ENCODE assay signal across 8 cellular contexts in the genomic region with DNA sequence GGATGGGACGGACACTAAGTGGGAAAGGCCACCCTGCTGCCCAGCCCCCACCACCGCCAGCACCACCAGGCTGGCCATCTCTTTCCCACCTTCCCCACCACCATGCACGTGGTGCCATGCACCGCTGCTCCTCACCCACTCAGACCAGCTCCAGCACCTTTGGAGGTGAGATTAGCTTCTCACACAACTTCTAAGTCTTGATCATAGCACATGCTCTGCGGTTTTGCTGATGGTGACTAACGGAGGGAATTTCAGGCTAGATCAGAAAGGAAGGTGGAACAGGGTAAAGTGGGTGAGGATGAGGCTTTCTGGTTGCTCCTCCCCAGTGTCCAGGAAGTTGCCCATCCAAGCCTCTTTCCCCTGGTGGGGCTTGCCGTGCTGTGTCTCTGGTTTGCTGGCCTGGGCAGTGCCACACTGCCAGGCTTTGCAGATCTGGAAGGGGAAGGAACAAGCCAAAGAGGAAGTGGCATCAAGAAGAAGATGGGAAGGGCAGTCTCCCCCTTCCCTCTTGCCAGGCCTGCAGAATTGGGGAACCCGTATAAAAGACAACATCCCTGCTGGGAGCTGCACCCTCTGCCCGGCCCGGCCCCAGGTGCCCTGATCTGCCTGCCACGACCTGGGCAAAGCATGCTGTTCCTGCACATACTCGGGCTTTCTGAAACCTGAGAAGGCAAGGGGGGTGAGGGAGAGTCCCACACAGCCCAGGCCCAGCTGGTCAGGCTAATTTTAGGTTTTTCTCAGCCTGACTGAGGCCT. TPM values are rescaled to one million over a fixed set of nuclear protein-coding genes. Genes with fewer than 3 reads are reported as not detected.
DNase-seq lines count a peak whose midpoint lies in the region; ATAC-seq lines count a peak whose summit lies in the region.

No MANE protein-coding gene starts in this region.

- peak overlapping the region; percentile 63 to 70 for H3K4me3 Mint-ChIP-seq in stimulated activated naive CD8-positive, alpha-beta T cell treated with anti-CD3 and anti-CD28 coated beads, Interleukin-15, amount 100 ng/mL, for 72 hours

- H3K27ac Mint-ChIP-seq in stimulated activated naive CD8-positive, alpha-beta T cell treated with anti-CD3 and anti-CD28 coated beads, Interleukin-15, amount 100 ng/mL, for 72 hours = peak overlapping the region; percentile 91 to 92

- H3K4me1 Mint-ChIP-seq in stimulated activated naive CD8-positive, alpha-beta T cell treated with anti-CD3 and anti-CD28 coated beads, Interleukin-15, amount 100 ng/mL, for 72 hours = peaks cover 84% of the 10 kb centered on the region

- ATAC-seq in GM19328 (IDR thresholded peaks at IDR 0.05; ENCODE audit: unreplicated experiment) (peak; percentile 58), HG03175 (IDR thresholded peaks at IDR 0.05; ENCODE audit: unreplicated experiment) (peak; percentile 64), Right ventricle myocardium inferior (peak; percentile 78), left colon (no peak)
- peak; percentile 66 for ATAC-seq in stimulated activated naive CD8-positive, alpha-beta T cell treated with anti-CD3 and anti-CD28 coated beads, Interleukin-15, amount 100 ng/mL, for 72 hours

- H3K9me3 Mint-ChIP-seq in stimulated activated naive CD8-positive, alpha-beta T cell treated with anti-CD3 and anti-CD28 coated beads, Interleukin-15, amount 100 ng/mL, for 72 hours = no peaks in the 10 kb centered on the region

- no peaks in the 10 kb centered on the region for H3K27me3 Mint-ChIP-seq in stimulated activated naive CD8-positive, alpha-beta T cell treated with anti-CD3 and anti-CD28 coated beads, Interleukin-15, amount 100 ng/mL, for 72 hours

- intact Hi-C loops in Right ventricle myocardium inferior (cut with DNase I) = loop anchor here (2.0 to 5.0 kb wide), 2 partner anchors 44 to 124 kb away; a partner anchor contains a TSS
- intact Hi-C loops in left colon (cut with DNase I, micrococcal nuclease) = no loop called here

- peak; percentile 90 for DNase-seq in DMS 273 (lab: John Stamatoyannopoulos, UW; ENCODE audit: unreplicated experiment)
- peak; percentile 39 for DNase-seq in SKM-1 treated with dmso at 0.1 percent for 144 hours (lab: John Stamatoyannopoulos, UW; ENCODE audit: unreplicated experiment)
- peak; percentile 77 for DNase-seq in Right ventricle myocardium inferior (ENCODE audit: missing footprints)
- peak in 1 of 2 donors; percentile 48 for DNase-seq in stimulated activated naive CD8-positive, alpha-beta T cell treated with anti-CD3 and anti-CD28 coated beads, Interleukin-15, amount 100 ng/mL, for 72 hours
- no peak for DNase-seq in left colon
- DNase-seq in NCI-H146 (lab: John Stamatoyannopoulos, UW) = no peak

RNA-seq across cellular contexts. Expression of a gene that starts 44.3 kb away (rescaled TPM):
- total RNA-seq in Right ventricle myocardium inferior (91.9 TPM), left colon (100 to 1,000 TPM; 116 to 143 TPM)

Comparison
In these comparisons a context has a peak if more than half of its experiments do, and no peak if none do; other contexts are left out.
1. DNase-seq: peak in DMS 273 (single experiment), SKM-1 treated with dmso at 0.1 percent for 144 hours (single experiment) and Right ventricle myocardium inferior (single experiment); none in left colon (0 of 2) and NCI-H146 (single experiment).